ENCODE assay signal across 34 cellular contexts in the genomic region with DNA sequence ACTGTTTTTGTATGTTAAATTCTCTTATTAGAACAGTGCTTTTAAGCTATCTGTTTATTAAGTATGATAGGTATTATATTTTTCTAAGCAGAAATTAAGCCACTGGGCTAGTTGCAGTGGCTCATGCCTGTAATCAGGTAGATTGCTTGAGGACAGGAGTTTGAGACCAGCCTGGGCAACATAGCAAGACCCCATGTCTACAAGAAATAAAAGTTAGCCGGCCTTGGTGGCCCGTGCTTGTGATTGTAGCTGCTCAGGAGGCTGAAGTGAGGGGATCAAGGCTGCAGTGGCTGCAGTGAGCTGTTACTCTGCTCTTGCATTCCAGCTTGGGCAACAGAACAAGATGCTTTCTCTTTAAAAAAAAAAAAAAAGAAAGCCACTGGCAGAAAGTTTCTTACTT. TPM values are rescaled to one million over a fixed set of nuclear protein-coding genes. Genes with fewer than 3 reads are reported as not detected.
DNase-seq lines count a peak whose midpoint lies in the region; ATAC-seq, FAIRE-seq and TF ChIP-seq lines count a peak whose summit lies in the region.
"Had no signal": no experiment of that assay in that cellular context is flagged by ENCODE, and none has a peak within 500 bp of the region (broad histone marks: within the 10 kb centered on the region; RNA-seq: fewer than 3 reads in every experiment).

No MANE protein-coding gene starts in this region.

- H3K4me1 ChIP-seq in HepG2 (ENCODE audit: insufficient read depth, low read length) (no peaks in the 10 kb centered on the region), right lobe of liver (no peaks in the 10 kb centered on the region), K562 (replicated peaks in 1 of 2; ENCODE audit: control insufficient read depth in 2 of 2, insufficient read depth in 2 of 2, low read length in 2 of 2) (peaks cover 0 to 4% of the 10 kb centered on the region in 2 experiments; a peak in 2 of 5 replicates)
- H3K4me1 ChIP-seq: A549, BE2C, BLaER1 had no signal

- no peaks in the 10 kb centered on the region for H3K9me3 ChIP-seq in HepG2 (ENCODE audit: low read length)
- H3K9me3 ChIP-seq in right lobe of liver: no peaks in the 10 kb centered on the region
- H3K9me3 ChIP-seq in K562 (replicated peaks; ENCODE audit: control insufficient read depth, insufficient read depth, low read depth, low read length): no peaks in the 10 kb centered on the region
- H3K9me3 ChIP-seq: A549, BE2C, BLaER1, Caco-2 had no signal

- H2AFZ ChIP-seq in HepG2 (ENCODE audit: low read length): no peak overlapping the region
- H2AFZ ChIP-seq in K562 (ENCODE audit: low read depth, low read length): no peak overlapping the region

- WGBS in HepG2 (ENCODE audit: low lambda C conversion rate): 95% methylated on average over 2 of the region's 2 CpGs
- WGBS in right lobe of liver (ENCODE audit: insufficient coverage, low coverage, low lambda C conversion rate, missing lambda C conversion rate): 92% methylated on average over 2 of the region's 2 CpGs
- WGBS in K562 (ENCODE audit: insufficient coverage, low coverage, missing lambda C conversion rate): 87% methylated on average over 2 of the region's 2 CpGs

- no peak overlapping the region for H3K27ac Mint-ChIP-seq in WTC11
- H3K27ac Mint-ChIP-seq: B cell; CD4-positive, alpha-beta memory T cell; CD4-positive, alpha-beta T cell; CD4-positive, CD25-positive, alpha-beta regulatory T cell; CD8-positive, alpha-beta T cell had no signal

- CTCF ChIA-PET in HepG2 (lab: Yijun Ruan, JAX; ENCODE audit: low intra/inter-chr PET ratio, low total read pairs): no interaction called here
- CTCF ChIA-PET in WTC11 (lab: Charles Lee): no interaction called here
- CTCF ChIA-PET in K562 (lab: Yijun Ruan, JAX; ENCODE audit: low intra/inter-chr PET ratio): no interaction called here

- H3K27me3 ChIP-seq in HepG2 (ENCODE audit: control insufficient read depth in 1 of 2, insufficient read depth in 2 of 2, low read length in 2 of 2): no peaks in the 10 kb centered on the region; a peak in 1 of 5 replicates
- H3K27me3 ChIP-seq in right lobe of liver: no peaks in the 10 kb centered on the region
- no peaks in the 10 kb centered on the region for H3K27me3 ChIP-seq in K562 (ENCODE audit: control insufficient read depth in 2 of 2, insufficient read depth in 2 of 2, low read length in 2 of 2)
- H3K27me3 ChIP-seq: BE2C; BLaER1; BLaER1 treated with 17β-estradiol and CSF1 and Interleukin-3, amounts not matched to agents 10 nM and 100 nM had no signal

- H3K4me3 ChIP-seq in HepG2 (replicated peaks in 1 of 3; ENCODE audit: insufficient read depth in 1 of 3, low read depth in 2 of 3, low read length in 3 of 3): no peak overlapping the region
- H3K4me3 ChIP-seq in right lobe of liver: no peak overlapping the region
- no peak overlapping the region for H3K4me3 ChIP-seq in K562
- H3K4me3 ChIP-seq: A549; BLaER1; BLaER1 treated with 17β-estradiol and CSF1 and Interleukin-3, amounts not matched to agents 10 nM and 100 nM had no signal

- ATAC-seq in HepG2: no peak
- no peak for ATAC-seq in right lobe of liver
- no peak for ATAC-seq in WTC11
- ATAC-seq in K562: no peak
- ATAC-seq in HG02885 (IDR thresholded peaks at IDR 0.05; ENCODE audit: poor library complexity, unreplicated experiment): no peak
- ATAC-seq: A549; CD8-positive, alpha-beta T cell had no signal

- POLR2A ChIA-PET in HepG2 (lab: Yijun Ruan, JAX) (no interaction called here), WTC11 (lab: Charles Lee) (no interaction called here), K562 (lab: Yijun Ruan, JAX) (no interaction called here)

- no peak for TF ChIP-seq RAD21 in HepG2 (CRISPR knock-in tag; IDR thresholded peaks at IDR 0.05)
- no peak for TF ChIP-seq RAD21 in K562 (CRISPR knock-in tag; conservative IDR thresholded peaks at IDR 0.05 in 1 of 2, IDR thresholded peaks at IDR 0.05 in 1 of 2)

- H3K36me3 Mint-ChIP-seq in WTC11: peaks cover 12% of the 10 kb centered on the region

- H3K79me2 ChIP-seq in HepG2 (ENCODE audit: insufficient read depth, low read length): no peaks in the 10 kb centered on the region
- no peaks in the 10 kb centered on the region for H3K79me2 ChIP-seq in K562 (ENCODE audit: control insufficient read depth, insufficient read depth, low read length)

- peaks cover 6 to 28% of the 10 kb centered on the region in 2 experiments; a peak in 4 of 5 replicates for H3K36me3 ChIP-seq in HepG2 (replicated peaks in 1 of 2; ENCODE audit: control insufficient read depth in 1 of 2, insufficient read depth in 2 of 2, low read length in 2 of 2)
- H3K36me3 ChIP-seq in right lobe of liver: no peaks in the 10 kb centered on the region
- peaks cover 50% of the 10 kb centered on the region for H3K36me3 ChIP-seq in K562 (ENCODE audit: control insufficient read depth, insufficient read depth, low read length)

- BruUV-seq in HepG2 (replicated peaks; lab: Mats Ljungman, UMichigan): no TSS peak
- no TSS peak for BruUV-seq in K562 (replicated peaks; lab: Mats Ljungman, UMichigan)

- TF ChIP-seq EP300 in HepG2 (IDR thresholded peaks at IDR 0.05; ENCODE audit: low read depth in 2 of 2, low read length in 2 of 2) (no peak), HepG2 (CRISPR knock-in tag; IDR thresholded peaks at IDR 0.05; ENCODE audit: borderline replicate concordance) (no peak), K562 (IDR thresholded peaks at IDR 0.05; ENCODE audit: low read length) (no peak)

- no peak overlapping the region for H3K4me3 Mint-ChIP-seq in WTC11
- H3K4me3 Mint-ChIP-seq: B cell; CD14-positive monocyte; CD4-positive, alpha-beta memory T cell; CD4-positive, alpha-beta T cell; CD4-positive, CD25-positive, alpha-beta regulatory T cell; CD8-positive, alpha-beta memory T cell; CD8-positive, alpha-beta T cell had no signal

- no peak overlapping the region for H3K9ac ChIP-seq in HepG2 (ENCODE audit: insufficient read depth, low read depth, low read length)
- no peak overlapping the region for H3K9ac ChIP-seq in K562 (ENCODE audit: insufficient read depth in 1 of 2, low read depth in 2 of 2, low read length in 2 of 2)
- H3K9ac ChIP-seq: BLaER1; BLaER1 treated with 17β-estradiol and CSF1 and Interleukin-3, amounts not matched to agents 10 nM and 100 nM had no signal

- H3K4me1 Mint-ChIP-seq in WTC11: peaks cover 2% of the 10 kb centered on the region; the same call in 1 of the 2 replicates
- H3K4me1 Mint-ChIP-seq: B cell; CD4-positive, alpha-beta memory T cell; CD8-positive, alpha-beta memory T cell had no signal

- DNase-seq in HepG2 (ENCODE audit: low spot score) (no peak), right lobe of liver (no peak), WTC11 (ENCODE audit: low spot score) (no peak), K562 (ENCODE audit: extremely low read depth in 1 of 4, low spot score in 3 of 4) (no peak)
- DNase-seq in stimulated activated CD8-positive, alpha-beta memory T cell treated with anti-CD3 and anti-CD28 coated beads, Interleukin-4, amount 100 ng/mL, for 48 hours: no peak
- DNase-seq: 8988T; ACHN; AML-193; BE2C; C1 segment of cervical spinal cord; Caco-2; Calu3; CD4-positive, alpha-beta memory T cell; CD4-positive, alpha-beta T cell; CD4-positive, CD25-positive, alpha-beta regulatory T cell; CD8-positive, alpha-beta memory T cell; CD8-positive, alpha-beta T cell; COR-L47; DMS 273 treated with DMSO at 0.1 percent for 48 hours; DMS153; DMS53; DMS79; DMS79 treated with DMSO at 0.1 percent for 48 hours; DND-41; EL had no signal

- TF ChIP-seq POLR2A in HepG2 (IDR thresholded peaks at IDR 0.05; ENCODE audit: insufficient read depth in 1 of 2, low read depth in 2 of 2, low read length in 2 of 2) (no peak), right lobe of liver (IDR thresholded peaks at IDR 0.05) (no peak), K562 (conservative IDR thresholded peaks at IDR 0.05) (no peak)

- in situ Hi-C loops in HepG2 (cut with HindIII; ENCODE audit: extremely low pct_ligation_motif_present, low pct_unique_long_range_greater_than_20kb) (no loop called here), K562 (cut with MboI) (no loop called here)

- H4K20me1 ChIP-seq in HepG2 (ENCODE audit: insufficient read depth, low read length) (no peaks in the 10 kb centered on the region), K562 (replicated peaks; ENCODE audit: control insufficient read depth, insufficient read depth, low read length) (no peaks in the 10 kb centered on the region; the same call in 1 of the 2 replicates)
- H4K20me1 ChIP-seq: BLaER1; BLaER1 treated with 17β-estradiol and CSF1 and Interleukin-3, amounts not matched to agents 10 nM and 100 nM had no signal

- no peaks in the 10 kb centered on the region for H3K9me3 Mint-ChIP-seq in WTC11
- H3K9me3 Mint-ChIP-seq: CD4-positive, alpha-beta memory T cell; CD4-positive, alpha-beta T cell; CD4-positive, CD25-positive, alpha-beta regulatory T cell; CD8-positive, alpha-beta memory T cell; CD8-positive, alpha-beta T cell had no signal

- no peaks in the 10 kb centered on the region for H3K9me1 ChIP-seq in K562 (ENCODE audit: control insufficient read depth, insufficient read depth, low read length)

- no peaks in the 10 kb centered on the region for H3K27me3 Mint-ChIP-seq in WTC11 (ENCODE audit: low read depth)
- H3K27me3 Mint-ChIP-seq: B cell; CD4-positive, alpha-beta memory T cell; CD4-positive, alpha-beta T cell; CD4-positive, CD25-positive, alpha-beta regulatory T cell; CD8-positive, alpha-beta memory T cell had no signal

- TF ChIP-seq CTCF in HepG2 (CRISPR knock-in tag; IDR thresholded peaks at IDR 0.05) (no peak), right lobe of liver (IDR thresholded peaks at IDR 0.05) (no peak), WTC11 (IDR thresholded peaks at IDR 0.05) (no peak), K562 (IDR thresholded peaks at IDR 0.05 in 2 of 3, conservative IDR thresholded peaks at IDR 0.05 in 1 of 3; ENCODE audit: insufficient read depth in 2 of 3, low read depth in 1 of 3, low read length in 3 of 3) (no peak)

- no peak for FAIRE-seq in HepG2 (lab: Jason Lieb, UNC)
- no peak for FAIRE-seq in K562 (lab: Jason Lieb, UNC)
- FAIRE-seq: A549, D721Med had no signal

- intact Hi-C loops in HepG2 (cut with micrococcal nuclease; ENCODE audit: unreplicated experiment) (loop anchor here (10.0 kb wide), 1 partner anchor 241 kb away; no protein-coding TSS in a partner anchor), right lobe of liver (cut with DNase I) (no loop called here), K562 (cut with micrococcal nuclease) (no loop called here)

- no peak overlapping the region for H3K4me2 ChIP-seq in HepG2 (ENCODE audit: low read depth, low read length)
- H3K4me2 ChIP-seq in K562 (ENCODE audit: insufficient read depth, low read length): no peak overlapping the region
- H3K4me2 ChIP-seq: A549; BLaER1; BLaER1 treated with 17β-estradiol and CSF1 and Interleukin-3, amounts not matched to agents 10 nM and 100 nM had no signal

- no peak overlapping the region for H3K27ac ChIP-seq in HepG2 (ENCODE audit: extremely low read length, insufficient read depth, low read length)
- H3K27ac ChIP-seq in right lobe of liver: no peak overlapping the region
- no peak overlapping the region for H3K27ac ChIP-seq in K562 (ENCODE audit: extremely low read depth, low read depth, low read length)
- H3K27ac ChIP-seq: 22Rv1; A549; BLaER1; BLaER1 treated with 17β-estradiol and CSF1 and Interleukin-3, amounts not matched to agents 10 nM and 100 nM; C4-2B had no signal

RNA-seq across cellular contexts. Expression of a gene that starts 45.0 kb away (rescaled TPM):
- total RNA-seq in HepG2 (2016; rRNA removed; fragmentation: Illumina TruSeq; extraction: Trizol) (0.31 and 0.71 TPM in 2 replicates), right lobe of liver (1 to 10 TPM in 4 of 6 experiments, under 1 TPM in 2; 0.37 to 1.7 (median 1.1) TPM), WTC11 (2021) (0.37 to 0.44 TPM (median 0.44 TPM) in 3 replicates), K562 (2014; rRNA removed) (0.69 and 0.86 TPM in 2 replicates), K562 (2014; rRNA removed; fragmentation: Illumina TruSeq; extraction: Trizol) (1.5 and 2.1 TPM in 2 replicates), K562 (2015; rRNA removed; fragmentation: Illumina TruSeq; extraction: Trizol) (1.4 TPM in 2 replicates), K562 (2021) (0.73 and 0.83 TPM in 2 replicates)
- total RNA-seq in HepG2 (2016; cell fraction: cytosol; rRNA removed; fragmentation: Illumina TruSeq; extraction: Trizol; ENCODE audit: low read depth): 0.35 TPM in 1 of 2 replicates, not detected in the other
- total RNA-seq in HepG2 (2016; cell fraction: insoluble cytoplasmic fraction; rRNA removed; fragmentation: Illumina TruSeq; extraction: Trizol): 0.40 and 0.69 TPM in 2 replicates
- 0.10 and 0.12 TPM in 2 replicates for total RNA-seq in HepG2 (2016; cell fraction: membrane; rRNA removed; fragmentation: Illumina TruSeq; extraction: Trizol)
- total RNA-seq in HepG2 (2016; cell fraction: nucleus; rRNA removed; fragmentation: Illumina TruSeq; extraction: Trizol): 9.5 and 9.6 TPM in 2 replicates
- polyA plus RNA-seq in HepG2 (2011; rRNA removed) (0.05 and 0.43 TPM in 2 replicates), K562 (2011; rRNA removed) (0.99 and 1.4 TPM in 2 replicates), K562 (2014; fragmentation: Illumina TruSeq; extraction: Trizol) (0.31 and 0.40 TPM in 2 replicates), K562 (2014; fragmentation: Nextera tagmentation; extraction: Ambion mirVana) (under 1 TPM; 0.21 to 0.22 TPM), K562 (2014; rRNA removed) (0.24 and 0.53 TPM in 2 replicates)
- 0.05 TPM in 2 replicates for polyA plus RNA-seq in HepG2 (2011; cell fraction: cytosol; rRNA removed)
- polyA plus RNA-seq in HepG2 (2011; cell fraction: nucleus; rRNA removed): 0.66 and 0.81 TPM in 2 replicates
- polyA plus RNA-seq in HepG2 (2012): 0.08 and 0.46 TPM in 2 replicates
- polyA plus RNA-seq in HepG2 (2016; cell fraction: cytosol; fragmentation: Illumina TruSeq; extraction: Trizol; ENCODE audit: low read depth): not detected in 2 replicates
- polyA plus RNA-seq in HepG2 (2016; cell fraction: insoluble cytoplasmic fraction; fragmentation: Illumina TruSeq; extraction: Trizol; ENCODE audit: low read depth): 0.53 and 0.57 TPM in 2 replicates
- not detected in 2 replicates for polyA plus RNA-seq in HepG2 (2016; cell fraction: membrane; fragmentation: Illumina TruSeq; extraction: Trizol; ENCODE audit: low read depth)
- 2.7 and 2.8 TPM in 2 replicates for polyA plus RNA-seq in HepG2 (2016; cell fraction: nucleus; fragmentation: Illumina TruSeq; extraction: Trizol; ENCODE audit: insufficient read depth, low read depth)
- 0.94 and 1.7 TPM in 2 replicates for polyA minus RNA-seq in HepG2 (2011; rRNA and poly(A)+ RNA removed; ENCODE audit: low replicate concordance)
- polyA minus RNA-seq in HepG2 (2011; cell fraction: cytosol; rRNA and poly(A)+ RNA removed): not detected in 2 replicates
- 11.4 and 14.0 TPM in 2 replicates for polyA minus RNA-seq in HepG2 (2011; cell fraction: nucleus; rRNA and poly(A)+ RNA removed)
- 5.8 and 23.2 TPM in 2 replicates for total RNA-seq in K562 (2011; cell fraction: chromatin; rRNA removed; ENCODE audit: low replicate concordance)
- 2.5 and 4.6 TPM in 2 replicates for total RNA-seq in K562 (2011; cell fraction: nucleolus; rRNA removed)
- 10.0 and 24.3 TPM in 2 replicates for total RNA-seq in K562 (2011; cell fraction: nucleoplasm; rRNA removed)
- polyA plus RNA-seq in K562 (2011; cell fraction: cytosol; rRNA removed): 0.06 and 0.38 TPM in 2 replicates
- 1.1 and 2.6 TPM in 2 replicates for polyA plus RNA-seq in K562 (2011; cell fraction: nucleus; rRNA removed)
- 0.09 and 0.61 TPM in 2 replicates for polyA plus RNA-seq in K562 (2012)
- polyA minus RNA-seq in K562 (2011; rRNA and poly(A)+ RNA removed): 9.4 and 11.8 TPM in 2 replicates
- polyA minus RNA-seq in K562 (2011; cell fraction: cytosol; rRNA and poly(A)+ RNA removed): 0.76 TPM in 1 of 2 replicates, not detected in the other
- 7.0 and 10.7 TPM in 2 replicates for polyA minus RNA-seq in K562 (2011; cell fraction: nucleus; rRNA and poly(A)+ RNA removed)
